8 cellular contexts compared by ENCODE assay signal in the genomic region with DNA sequence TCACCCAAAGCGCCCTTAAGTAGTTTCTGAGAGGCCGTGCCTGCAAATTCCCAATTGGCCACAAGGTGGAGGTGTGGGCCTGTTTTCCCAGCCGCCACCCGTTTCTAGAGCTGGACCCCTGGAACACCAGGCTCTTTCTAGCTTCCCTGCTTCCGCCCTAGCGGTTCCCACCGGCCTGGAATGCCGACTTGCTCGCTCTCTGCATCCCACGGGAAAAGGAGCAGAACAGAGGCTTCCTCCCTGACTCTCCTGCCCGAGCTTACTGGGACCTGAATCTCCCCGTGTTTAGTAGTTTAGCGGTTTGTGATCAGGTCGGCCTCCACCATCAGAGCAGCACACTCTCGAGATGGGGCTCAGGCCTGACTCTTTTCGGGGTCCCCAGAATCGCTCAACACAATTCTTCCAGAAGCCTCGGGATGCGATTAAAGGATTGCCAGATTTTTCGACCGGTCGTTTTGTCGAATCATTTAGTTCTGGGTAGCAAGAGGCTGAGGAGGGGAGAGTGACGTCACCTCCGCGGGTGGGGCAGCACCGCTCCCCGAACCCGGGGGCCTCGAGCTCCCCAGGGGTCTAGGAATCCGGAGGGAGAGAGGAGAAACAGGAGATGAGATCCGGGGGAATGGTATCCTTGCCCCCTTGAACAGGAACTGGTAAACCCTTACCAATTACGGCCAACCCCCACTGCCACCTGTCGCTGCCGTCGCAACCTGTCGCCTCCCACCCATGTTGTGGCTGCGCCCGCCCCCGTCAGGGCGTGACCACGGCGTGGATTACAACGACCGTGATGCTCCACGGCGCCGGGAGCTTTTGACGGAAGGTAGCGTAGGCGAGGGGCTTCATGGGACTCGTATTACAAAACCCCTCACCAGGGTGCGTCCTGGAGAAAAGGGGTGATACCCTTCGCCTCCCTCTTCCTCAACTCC. TPM values are rescaled to one million over a fixed set of nuclear protein-coding genes. Genes with fewer than 3 reads are reported as not detected.
A peak's percentile ranks its signal among the peaks of the same experiment; 100 is the strongest.
DNase-seq lines count a peak whose midpoint lies in the region; ATAC-seq, FAIRE-seq and TF ChIP-seq lines count a peak whose summit lies in the region.

No MANE protein-coding gene starts in this region.

- peak overlapping the region; percentile 95 for H3K27ac Mint-ChIP-seq in activated CD4-positive, alpha-beta T cell treated with anti-CD3 and anti-CD28 coated beads, Interleukin-2, amount 10 ng/mL, durations not matched to agents 24 days and 14 days

- H3K9me3 Mint-ChIP-seq in activated CD4-positive, alpha-beta T cell treated with anti-CD3 and anti-CD28 coated beads, Interleukin-2, amount 10 ng/mL, durations not matched to agents 24 days and 14 days, result peaks cover 10% of the 10 kb centered on the region

- intact Hi-C loops in activated CD4-positive, alpha-beta T cell treated with anti-CD3 and anti-CD28 coated beads, Interleukin-2, amount 10 ng/mL, durations not matched to agents 24 days and 14 days (cut with micrococcal nuclease), result loop anchor here (1.0 to 5.0 kb wide), 8 partner anchors 19 to 200 kb away; a partner anchor contains a TSS
- intact Hi-C loops in colonic mucosa (cut with DNase I), result no loop called here

- no peaks in the 10 kb centered on the region for H3K27me3 Mint-ChIP-seq in activated CD4-positive, alpha-beta T cell treated with anti-CD3 and anti-CD28 coated beads, Interleukin-2, amount 10 ng/mL, durations not matched to agents 24 days and 14 days

- H3K4me1 ChIP-seq in colonic mucosa, result no peaks in the 10 kb centered on the region

- H3K36me3 ChIP-seq in colonic mucosa, result no peaks in the 10 kb centered on the region

- peak overlapping the region; percentile 34 for H3K4me3 ChIP-seq in colonic mucosa

- H3K4me3 Mint-ChIP-seq in activated CD4-positive, alpha-beta T cell treated with anti-CD3 and anti-CD28 coated beads, Interleukin-2, amount 10 ng/mL, durations not matched to agents 24 days and 14 days, result peak overlapping the region; percentile 90

- H3K27me3 ChIP-seq in colonic mucosa, result no peaks in the 10 kb centered on the region

- DNase-seq in NCI-H2227 treated with DMSO at 0.1 percent for 48 hours (lab: John Stamatoyannopoulos, UW) (peak; percentile 83), colonic mucosa (peak; percentile 79), medulla oblongata (ENCODE audit: extremely low spot score) (peak; percentile 88)
- peak; percentile 96 for DNase-seq in activated CD4-positive, alpha-beta T cell treated with anti-CD3 and anti-CD28 coated beads, Interleukin-2, amount 10 ng/mL, durations not matched to agents 24 days and 14 days
- DNase-seq in stimulated activated CD8-positive, alpha-beta memory T cell treated with anti-CD3 and anti-CD28 coated beads, Interleukin-12 subunit alpha, Interleukin-12 subunit beta, amount 100 ng/mL, for 1 hour (ENCODE audit: low read depth), result peak; percentile 82

- H3K4me1 Mint-ChIP-seq in activated CD4-positive, alpha-beta T cell treated with anti-CD3 and anti-CD28 coated beads, Interleukin-2, amount 10 ng/mL, durations not matched to agents 24 days and 14 days, result peaks cover 47% of the 10 kb centered on the region

- peak; percentile 86 for TF ChIP-seq CTCF in colonic mucosa (IDR thresholded peaks at IDR 0.05)

- peak overlapping the region; percentile 73 for H3K27ac ChIP-seq in colonic mucosa

- FAIRE-seq in G401.6 (lab: Jason Lieb, UNC), result peak; percentile 65

- peak overlapping the region; percentile 51 to 52 for H3K9ac ChIP-seq in colonic mucosa (ENCODE audit: low read depth in 2 of 2, low read length in 2 of 2)

- ATAC-seq in HG02798 (IDR thresholded peaks at IDR 0.05; ENCODE audit: poor library complexity, unreplicated experiment), result peak; percentile 63
- no peak for ATAC-seq in HG03520 (IDR thresholded peaks at IDR 0.05; ENCODE audit: unreplicated experiment)

- peaks cover 24% of the 10 kb centered on the region for H3K36me3 Mint-ChIP-seq in activated CD4-positive, alpha-beta T cell treated with anti-CD3 and anti-CD28 coated beads, Interleukin-2, amount 10 ng/mL, durations not matched to agents 24 days and 14 days (ENCODE audit: low read depth)

- no peaks in the 10 kb centered on the region for H3K9me3 ChIP-seq in colonic mucosa

RNA-seq across cellular contexts. Expression of a gene that starts 8.0 kb away (rescaled TPM):
- 13.6 and 18.0 TPM in 2 replicates for total RNA-seq in activated CD4-positive, alpha-beta T cell treated with anti-CD3 and anti-CD28 coated beads, Interleukin-2, amount 10 ng/mL, durations not matched to agents 24 days and 14 days
- total RNA-seq in colonic mucosa, result 1 to 10 TPM; 1.9 to 6.1 TPM

RNA-seq across cellular contexts. Expression of a gene that starts 18.8 kb away (rescaled TPM):
- 81.4 and 84.7 TPM in 2 replicates for total RNA-seq in activated CD4-positive, alpha-beta T cell treated with anti-CD3 and anti-CD28 coated beads, Interleukin-2, amount 10 ng/mL, durations not matched to agents 24 days and 14 days
- 10 to 100 TPM; 57.9 to 60.0 TPM for total RNA-seq in colonic mucosa

RNA-seq across cellular contexts. Expression of a gene that starts 26.7 kb away (rescaled TPM):
- 188 and 204 TPM in 2 replicates for total RNA-seq in activated CD4-positive, alpha-beta T cell treated with anti-CD3 and anti-CD28 coated beads, Interleukin-2, amount 10 ng/mL, durations not matched to agents 24 days and 14 days
- total RNA-seq in colonic mucosa, result 10 to 100 TPM; 26.2 to 76.3 TPM

RNA-seq across cellular contexts. Expression of a gene that starts 28.3 kb away (rescaled TPM):
- 20.3 TPM in 2 replicates for total RNA-seq in activated CD4-positive, alpha-beta T cell treated with anti-CD3 and anti-CD28 coated beads, Interleukin-2, amount 10 ng/mL, durations not matched to agents 24 days and 14 days
- total RNA-seq in colonic mucosa, result 1 to 10 TPM in 1 of 2 donors, under 1 TPM in 1; 0.61 to 1.0 TPM
